ENCODE assay signal across 8 cellular contexts in genomic region chr4:185597532-185598188, GRCh38.
A peak's percentile ranks its signal among the peaks of the same experiment; 100 is the strongest.
DNase-seq lines count a peak whose midpoint lies in the region; ATAC-seq, FAIRE-seq and TF ChIP-seq lines count a peak whose summit lies in the region.

No MANE protein-coding gene starts in this region.

- H4K20me1 ChIP-seq in HCT116 (ENCODE audit: insufficient read depth) = no peaks in the 10 kb centered on the region

- H3K4me3 ChIP-seq in HCT116 (replicated peaks in 1 of 2; ENCODE audit: low read depth in 1 of 2, low read length in 2 of 2) = no peak overlapping the region
- H3K4me3 ChIP-seq in brain microvascular endothelial cell (ENCODE audit: low read depth, low read length) = no peak overlapping the region

- intact Hi-C loops in HCT116 (cut with micrococcal nuclease) = loop anchor here (1.0 to 2.0 kb wide), 5 partner anchors 126 to 441 kb away; partner anchors contain the start of genes ANKRD37, CCDC110 and UFSP2

- no peak for TF ChIP-seq POLR2A in HCT116 (IDR thresholded peaks at IDR 0.05; ENCODE audit: borderline replicate concordance, extremely low read depth, insufficient read depth, insufficient read length)

- H3K36me3 ChIP-seq in HCT116 (ENCODE audit: control insufficient read depth in 1 of 2, insufficient read depth in 2 of 2, low read length in 2 of 2) (no peaks in the 10 kb centered on the region), brain microvascular endothelial cell (replicated peaks) (peaks cover 8% of the 10 kb centered on the region)

- peak overlapping the region; percentile 64 for H2AFZ ChIP-seq in HCT116 (ENCODE audit: low read depth, low read length, poor library complexity, severe bottlenecking)

- RAD21 ChIA-PET in HCT116 (lab: Charles Lee; ENCODE audit: low non-redundant PET in 1 of 2, low total read pairs in 2 of 2, uncharacterized antibody in 2 of 2, unreplicated experiment in 2 of 2) = interaction anchor here in 1 of 2 experiments (0.5 kb wide), 1 partner anchor 108 kb away, joined by 5 read pairs; no protein-coding TSS in a partner anchor

- POLR2A ChIA-PET in HCT116 (lab: Charles Lee) = interaction anchor here (0.7 kb wide), 1 partner anchor 8 kb away, joined by 3 read pairs; no protein-coding TSS in a partner anchor

- peak; percentile 75 for FAIRE-seq in G401.6 (lab: Jason Lieb, UNC)

- H3K9ac ChIP-seq in HCT116 (ENCODE audit: low read length) = no peak overlapping the region

- no peaks in the 10 kb centered on the region for H3K79me2 ChIP-seq in HCT116 (ENCODE audit: insufficient read depth, low read length)

- TF ChIP-seq RAD21 in HCT116 (IDR thresholded peaks at IDR 0.05; ENCODE audit: low read depth) = peak; percentile 97

- DNase-seq in HCT116 (ENCODE audit: low read depth, low spot score) = peak; percentile 66
- peak; percentile 7 for DNase-seq in NCI-H1417 treated with DMSO at 0.1 percent for 48 hours (lab: John Stamatoyannopoulos, UW)
- peak; percentile 43 for DNase-seq in UCSD-AML1 (lab: John Stamatoyannopoulos, UW; ENCODE audit: unreplicated experiment)
- peak; percentile 70 for DNase-seq in brain microvascular endothelial cell
- peak; percentile 82 for DNase-seq in iPS-NIHi11 (ENCODE audit: low spot score)
- peak; percentile 38 to 53 for DNase-seq in stimulated activated CD4-positive, alpha-beta T cell treated with anti-CD3 and anti-CD28 coated beads, Interleukin-12 subunit alpha, Interleukin-12 subunit beta, amount 100 ng/mL, for 24 hours (ENCODE audit: low read depth in 2 of 2)
- no peak for DNase-seq in T1000 (lab: John Stamatoyannopoulos, UW)

- in situ Hi-C loops in brain microvascular endothelial cell (cut with HindIII; ENCODE audit: low pct_ligation_motif_present, low sequenced_read_pairs) = no loop called here

- no peaks in the 10 kb centered on the region for H3K9me3 ChIP-seq in HCT116 (ENCODE audit: control insufficient read depth in 1 of 2, insufficient read depth in 1 of 2, low read depth in 1 of 2, low read length in 2 of 2)

- no peak overlapping the region for H3K27ac ChIP-seq in HCT116 (ENCODE audit: low read depth, low read length)
- H3K27ac ChIP-seq in brain microvascular endothelial cell = no peak overlapping the region

- no peak overlapping the region for H3K4me2 ChIP-seq in HCT116 (ENCODE audit: low read length)

- TF ChIP-seq CTCF in HCT116 (IDR thresholded peaks at IDR 0.05 in 2 of 3, conservative IDR thresholded peaks at IDR 0.05 in 1 of 3; ENCODE audit: borderline replicate concordance in 1 of 3, insufficient read depth in 1 of 3, low read depth in 2 of 3, low read length in 2 of 3) = peak; percentile 89 to 98 (median 98)
- peak; percentile 99 for TF ChIP-seq CTCF in brain microvascular endothelial cell (IDR thresholded peaks at IDR 0.05; ENCODE audit: low read depth, low read length, missing control alignments)

- H3K27me3 ChIP-seq in HCT116 (ENCODE audit: insufficient read depth, low read length) (no peaks in the 10 kb centered on the region), brain microvascular endothelial cell (replicated peaks) (no peaks in the 10 kb centered on the region)

- peak; percentile 88 for ATAC-seq in HCT116

- CTCF ChIA-PET in HCT116 (lab: Charles Lee) = interaction anchor here (0.6 to 2.0 kb wide), 7 partner anchors 9 to 441 kb away, joined by 4 to 12 read pairs (median 7); no protein-coding TSS in a partner anchor

- no peaks in the 10 kb centered on the region for H3K4me1 ChIP-seq in HCT116 (ENCODE audit: control insufficient read depth in 1 of 2, insufficient read depth in 2 of 2, low read length in 2 of 2)

- no TSS peak for BruUV-seq in HCT116 (replicated peaks; lab: Mats Ljungman, UMichigan)

- H3K9me2 ChIP-seq in HCT116 (ENCODE audit: insufficient read depth) = no peaks in the 10 kb centered on the region

TF ChIP-seq in HCT116, 20 proteins besides CTCF, POLR2A, EP300 and RAD21:
- TF ChIP-seq YY1 (IDR thresholded peaks at IDR 0.05; ENCODE audit: extremely low read depth, insufficient replicate concordance, low read depth, low read length) (peak; percentile 68), MAX (IDR thresholded peaks at IDR 0.05) (no peak), SIN3A (IDR thresholded peaks at IDR 0.05; ENCODE audit: low read depth) (no peak), ZNF274 (IDR thresholded peaks at IDR 0.05; ENCODE audit: low read depth, low read length) (no peak), ELF1 (IDR thresholded peaks at IDR 0.05; ENCODE audit: borderline replicate concordance, low read depth) (no peak), FOSL1 (IDR thresholded peaks at IDR 0.05; ENCODE audit: low read depth) (no peak), ZBTB33 (IDR thresholded peaks at IDR 0.05; ENCODE audit: extremely low read depth, insufficient replicate concordance, low read length) (no peak), CBX3 (IDR thresholded peaks at IDR 0.05; ENCODE audit: low read depth) (peak; percentile 72; the same call in 1 of the 2 replicates), SRF (IDR thresholded peaks at IDR 0.05; ENCODE audit: low read depth) (no peak), ATF3 (IDR thresholded peaks at IDR 0.05) (peak; percentile 59; the same call in 1 of the 2 replicates), SP1 (IDR thresholded peaks at IDR 0.05; ENCODE audit: low read depth) (no peak), CEBPB (IDR thresholded peaks at IDR 0.05; ENCODE audit: low read depth) (peak; percentile 63; the same call in 1 of the 2 replicates), TCF7L2 (IDR thresholded peaks at IDR 0.05; ENCODE audit: borderline replicate concordance, extremely low read depth, insufficient read depth, insufficient read length) (no peak), EZH2 (IDR thresholded peaks at IDR 0.05) (no peak), REST (IDR thresholded peaks at IDR 0.05; ENCODE audit: low read depth) (no peak), EZH2phosphoT487 (IDR thresholded peaks at IDR 0.05; ENCODE audit: borderline replicate concordance) (no peak), ZFX (IDR thresholded peaks at IDR 0.05) (no peak)
